7 cellular contexts compared by ENCODE assay signal in genomic region chr3:51982838-51983577, GRCh38. TPM values are rescaled to one million over a fixed set of nuclear protein-coding genes. Genes with fewer than 3 reads are reported as not detected.
DNase-seq lines count a peak whose midpoint lies in the region; ATAC-seq, FAIRE-seq and TF ChIP-seq lines count a peak whose summit lies in the region.

ACY1 (plus strand) TSS chr3:51983535; CDS start chr3:51984065, 530 bp downstream.

- H3K27ac Mint-ChIP-seq in central memory CD8-positive, alpha-beta T cell (ENCODE audit: low read depth), result peak within 1 kb of the TSS; percentile 73

- H3K36me3 Mint-ChIP-seq in central memory CD8-positive, alpha-beta T cell (ENCODE audit: insufficient read depth), result peaks cover 11% of the 10 kb centered on the region

- no peaks in the 10 kb centered on the region for H3K9me3 ChIP-seq in kidney (ENCODE audit: control insufficient read depth in 1 of 2, low read length in 2 of 2)

- H3K36me3 ChIP-seq in kidney (ENCODE audit: control insufficient read depth in 1 of 2, insufficient read depth in 2 of 2, low read length in 2 of 2), result peaks cover 3 to 4% of the 10 kb centered on the region in 2 donors

- in situ Hi-C loops in GM13977 (cut with MboI; ENCODE audit: low pct_unique_long_range_greater_than_20kb, low sequenced_read_pairs, unreplicated experiment), result no loop called here

- TF ChIP-seq CTCF in GM13977 (IDR thresholded peaks at IDR 0.05; ENCODE audit: extremely low read depth, insufficient read depth, missing control alignments) (no peak), HFF-Myc (IDR thresholded peaks at IDR 0.05; ENCODE audit: low read depth, low read length, missing control alignments) (no peak), NB4 (IDR thresholded peaks at IDR 0.05; ENCODE audit: low read depth, low read length) (no peak), kidney (IDR thresholded peaks at IDR 0.05; ENCODE audit: borderline replicate concordance, extremely low read depth, insufficient read depth) (no peak)

- intact Hi-C loops in kidney (cut with DNase I), result no loop called here

- H3K9ac ChIP-seq in kidney (ENCODE audit: low read length in 2 of 2), result peak within 1 kb of the TSS; percentile 74 to 89

- H3K9me3 Mint-ChIP-seq in central memory CD8-positive, alpha-beta T cell, result no peaks in the 10 kb centered on the region

- no peaks in the 10 kb centered on the region for H3K27me3 Mint-ChIP-seq in central memory CD8-positive, alpha-beta T cell

- H3K4me1 ChIP-seq in kidney (ENCODE audit: control insufficient read depth in 1 of 2, insufficient read depth in 1 of 2, low read depth in 1 of 2, low read length in 2 of 2), result peaks cover 4 to 28% of the 10 kb centered on the region in 2 donors

- H3K4me3 Mint-ChIP-seq in central memory CD8-positive, alpha-beta T cell, result peak within 1 kb of the TSS; percentile 86

- peak; percentile 98 for DNase-seq in GM13977 (ENCODE audit: low spot score)
- DNase-seq in HFF-Myc (ENCODE audit: extremely low read depth, low read depth), result peak; percentile 56
- peak; percentile 95 for DNase-seq in NB4 (ENCODE audit: low read depth)
- peak; percentile 42 for DNase-seq in activated CD4-positive, CD25-positive, alpha-beta regulatory T cell treated with anti-CD3 and anti-CD28 coated beads, Interleukin-2, amount 50 U/mL, for 16 hours (ENCODE audit: low read depth, low spot score)
- DNase-seq in central memory CD8-positive, alpha-beta T cell (ENCODE audit: low spot score in 2 of 2), result peak; percentile 35 to 37
- peak; percentile 97 for DNase-seq in kidney
- peak; percentile 36 to 68 for DNase-seq in stimulated activated CD4-positive, alpha-beta T cell treated with anti-CD3 and anti-CD28 coated beads, Interleukin-15, amount 100 ng/mL, for 1 hour (ENCODE audit: low read depth in 1 of 2, low spot score in 1 of 2)

- H3K4me3 ChIP-seq in HFF-Myc (replicated peaks; ENCODE audit: low read depth, low read length) (peak within 1 kb of the TSS; percentile 66), NB4 (ENCODE audit: low read depth, low read length) (peak within 1 kb of the TSS; percentile 80), kidney (ENCODE audit: low read length in 2 of 2) (peak within 1 kb of the TSS; percentile 82 to 87)

- no peak for FAIRE-seq in kidney (lab: Jason Lieb, UNC)

- H3K4me1 Mint-ChIP-seq in central memory CD8-positive, alpha-beta T cell, result peaks cover 24% of the 10 kb centered on the region

- TF ChIP-seq POLR2A in NB4 (IDR thresholded peaks at IDR 0.05; ENCODE audit: extremely low read depth, insufficient read length), result peak; percentile 82

- peak within 1 kb of the TSS; percentile 89 to 97 for H3K27ac ChIP-seq in kidney (ENCODE audit: low read depth in 2 of 2, low read length in 2 of 2)

- ATAC-seq in central memory CD8-positive, alpha-beta T cell (replicated peaks; ENCODE audit: extremely low read depth, poor library complexity, severe bottlenecking), result peak; percentile 73

RNA-seq across cellular contexts. Expression of gene ACY1, which starts in this region (rescaled TPM):
- total RNA-seq in kidney, result 68.1 TPM
- polyA plus RNA-seq in kidney (ENCODE audit: insufficient read depth, low read depth, low replicate concordance), result 856 TPM

Comparison
In these comparisons a context has a peak if more than half of its experiments do, and no peak if none do; other contexts are left out.
1. Peak in every context shown above with its lines: DNase-seq, ATAC-seq, H3K4me3 ChIP-seq and H3K27ac ChIP-seq.
2. DNase-seq: peak in every context shown above with its lines; median percentile 98 in GM13977; 97 in kidney; 95 in NB4; 56 in HFF-Myc; 52 in stimulated activated CD4-positive, alpha-beta T cell treated with anti-CD3 and anti-CD28 coated beads, Interleukin-15, amount 100 ng/mL, for 1 hour; 42 in activated CD4-positive, CD25-positive, alpha-beta regulatory T cell treated with anti-CD3 and anti-CD28 coated beads, Interleukin-2, amount 50 U/mL, for 16 hours; 36 in central memory CD8-positive, alpha-beta T cell.